10 cellular contexts compared by ENCODE assay signal in the genomic region with DNA sequence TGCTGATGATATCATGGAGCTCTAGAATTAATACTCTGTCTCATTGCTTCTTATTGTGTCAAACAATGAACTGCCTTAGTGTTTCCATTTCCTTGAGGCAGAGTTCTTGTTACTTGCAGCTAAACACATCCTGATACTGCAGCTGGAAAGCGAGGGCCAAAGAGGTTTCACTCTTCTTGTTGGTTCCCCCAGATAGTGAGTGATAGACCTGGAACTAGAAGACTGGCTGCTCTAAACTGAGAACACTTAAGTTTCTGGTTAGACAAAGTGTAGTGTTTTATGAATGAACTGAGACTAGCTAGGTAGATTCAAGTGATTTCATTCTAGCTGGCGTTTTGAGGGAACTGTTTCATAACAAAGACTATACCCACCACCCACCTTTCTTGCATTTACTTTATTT.
"Had no signal": no experiment of that assay in that cellular context is flagged by ENCODE, and none has a peak within 500 bp of the region (broad histone marks: within the 10 kb centered on the region; RNA-seq: fewer than 3 reads in every experiment).

No MANE protein-coding gene starts in this region.

- H3K9me3 ChIP-seq: HAP-1 had no signal

- H2AFZ ChIP-seq: GM23248 had no signal

- H3K9ac ChIP-seq: GM23248, KMS-11 had no signal

- ATAC-seq: HCT116, HepG2 had no signal

- H3K36me3 ChIP-seq: HAP-1 had no signal

- H3K4me2 ChIP-seq: KMS-11 had no signal

- H3K4me3 ChIP-seq: GM23248, HAP-1 had no signal

- H3K27ac ChIP-seq: GM23248, KMS-11 had no signal

- DNase-seq: GM23248, GOT3, H7, HFFc6, Karpas-422, KBM-7 had no signal
